8 cellular contexts compared by ENCODE assay signal in genomic region chr16:67150058-67150832, GRCh38. TPM values are rescaled to one million over a fixed set of nuclear protein-coding genes. Genes with fewer than 3 reads are reported as not detected.
DNase-seq lines count a peak whose midpoint lies in the region; ATAC-seq, FAIRE-seq and TF ChIP-seq lines count a peak whose summit lies in the region.

No MANE protein-coding gene starts in this region.

- 25 to 43% methylated on average over 15 to 62 of the region's 92 CpGs for WGBS in GM23248 (ENCODE audit: low coverage in 1 of 2, low lambda C conversion rate in 2 of 2, missing lambda C conversion rate in 2 of 2), 2 experiments
- 66% methylated on average over 24 of the region's 92 CpGs for WGBS in K562 (ENCODE audit: insufficient coverage, low coverage, missing lambda C conversion rate)

- no peaks in the 10 kb centered on the region for H3K27me3 ChIP-seq in GM23248 (replicated peaks; ENCODE audit: insufficient read depth)
- no peaks in the 10 kb centered on the region for H3K27me3 ChIP-seq in OCI-LY3 (ENCODE audit: low read depth, low read length)
- no peaks in the 10 kb centered on the region for H3K27me3 ChIP-seq in K562 (ENCODE audit: control insufficient read depth in 2 of 2, insufficient read depth in 2 of 2, low read length in 2 of 2)

- H4K20me1 ChIP-seq in GM23248 (ENCODE audit: insufficient read depth) (no peaks in the 10 kb centered on the region), OCI-LY3 (ENCODE audit: insufficient read depth, low read length) (no peaks in the 10 kb centered on the region), K562 (replicated peaks; ENCODE audit: control insufficient read depth, insufficient read depth, low read length) (peaks cover under 1% of the 10 kb centered on the region; the same call in 1 of the 2 replicates)

- peaks cover 38% of the 10 kb centered on the region for H3F3A ChIP-seq in GM23248 (ENCODE audit: insufficient read depth)

- H3K36me3 ChIP-seq in GM23248 (ENCODE audit: low read depth): no peaks in the 10 kb centered on the region; the same call in 1 of the 2 replicates
- peaks cover 23% of the 10 kb centered on the region for H3K36me3 ChIP-seq in OCI-LY3 (replicated peaks; ENCODE audit: low read depth, low read length)
- peaks cover 38% of the 10 kb centered on the region; the same call in 2 of the 3 replicates for H3K36me3 ChIP-seq in K562 (ENCODE audit: control insufficient read depth, insufficient read depth, low read length)

- no peaks in the 10 kb centered on the region for H3K9me1 ChIP-seq in K562 (ENCODE audit: control insufficient read depth, insufficient read depth, low read length)

- H3K9me3 ChIP-seq in GM23248 (ENCODE audit: low read depth): no peaks in the 10 kb centered on the region
- no peaks in the 10 kb centered on the region for H3K9me3 ChIP-seq in OCI-LY3 (ENCODE audit: insufficient read depth, low read length)
- no peaks in the 10 kb centered on the region for H3K9me3 ChIP-seq in K562 (replicated peaks; ENCODE audit: control insufficient read depth, insufficient read depth, low read depth, low read length)

- TF ChIP-seq CTCF in OCI-LY3 (IDR thresholded peaks at IDR 0.05; ENCODE audit: low read depth, low read length) (no peak), K562 (IDR thresholded peaks at IDR 0.05 in 2 of 3, conservative IDR thresholded peaks at IDR 0.05 in 1 of 3; ENCODE audit: insufficient read depth in 2 of 3, low read depth in 1 of 3, low read length in 3 of 3) (no peak)

- TF ChIP-seq RAD21 in K562 (CRISPR knock-in tag; conservative IDR thresholded peaks at IDR 0.05 in 1 of 2, IDR thresholded peaks at IDR 0.05 in 1 of 2): no peak

- H3K79me2 ChIP-seq in GM23248 (ENCODE audit: insufficient read depth): peaks cover 13% of the 10 kb centered on the region; the same call in 1 of the 2 replicates
- H3K79me2 ChIP-seq in OCI-LY3 (ENCODE audit: low read length): no peaks in the 10 kb centered on the region
- no peaks in the 10 kb centered on the region for H3K79me2 ChIP-seq in K562 (ENCODE audit: control insufficient read depth, insufficient read depth, low read length)

- H3K4me2 ChIP-seq in GM23248 (ENCODE audit: unreplicated experiment) (peak overlapping the region; percentile 70), OCI-LY3 (ENCODE audit: low read length) (peak overlapping the region; percentile 60), K562 (ENCODE audit: insufficient read depth, low read length) (peak overlapping the region; percentile 49)

- no peaks in the 10 kb centered on the region for H3K9me2 ChIP-seq in GM23248 (ENCODE audit: insufficient read depth)

- in situ Hi-C loops in GM23248 (cut with MboI): loop anchor here (25.0 kb wide), 1 partner anchor 188 kb away; the partner anchor contains the start of gene CES3
- in situ Hi-C loops in K562 (cut with MboI): loop anchor here (25.0 kb wide), 1 partner anchor 188 kb away; the partner anchor contains the start of gene CES3

- CTCF ChIA-PET in K562 (lab: Yijun Ruan, JAX; ENCODE audit: low intra/inter-chr PET ratio): no interaction called here

- BruUV-seq in K562 (replicated peaks; lab: Mats Ljungman, UMichigan): no TSS peak

- DNase-seq in EL (peak; percentile 62), GM23248 (peak; percentile 90), K562 (ENCODE audit: extremely low read depth in 1 of 4, low spot score in 3 of 4) (peak in 3 of 4 experiments; percentile 53 to 81 (median 75)), iris pigment epithelial cell (ENCODE audit: low read depth) (peak; percentile 75), NCI-H526 treated with DMSO at 0.1 percent for 48 hours (lab: John Stamatoyannopoulos, UW) (no peak)
- peak; percentile 63 for DNase-seq in stimulated activated CD4-positive, alpha-beta T cell treated with anti-CD3 and anti-CD28 coated beads, Interleukin-2, amount 100 ng/mL, for 4 hours (ENCODE audit: low read depth)

- TF ChIP-seq EP300 in K562 (IDR thresholded peaks at IDR 0.05; ENCODE audit: low read length): no peak

- H3K4me3 ChIP-seq in GM23248 (peak overlapping the region; percentile 82), OCI-LY3 (ENCODE audit: low read length) (peak overlapping the region; percentile 74), K562 (peak overlapping the region; percentile 37)

- no peak for FAIRE-seq in K562 (lab: Jason Lieb, UNC)

- TF ChIP-seq POLR2A in K562 (conservative IDR thresholded peaks at IDR 0.05): no peak

- intact Hi-C loops in K562 (cut with micrococcal nuclease): no loop called here

- H3K9ac ChIP-seq in GM23248 (peak overlapping the region; percentile 98), OCI-LY3 (ENCODE audit: low read length) (peak overlapping the region; percentile 37), K562 (ENCODE audit: insufficient read depth in 1 of 2, low read depth in 2 of 2, low read length in 2 of 2) (peak overlapping the region in 1 of 2 experiments; percentile 41; a peak in 3 of 4 replicates)

- POLR2A ChIA-PET in K562 (lab: Yijun Ruan, JAX): interaction anchor here (0.5 to 0.7 kb wide), 4 partner anchors 9 to 232 kb away, joined by 3 to 5 read pairs (median 3); partner anchors contain the start of gene CDH16

- H3K27ac ChIP-seq in GM23248: peak overlapping the region; percentile 94
- H3K27ac ChIP-seq in OCI-LY3 (ENCODE audit: low read length): no peak overlapping the region
- H3K27ac ChIP-seq in K562 (ENCODE audit: extremely low read depth, low read depth, low read length): no peak overlapping the region

- H3K4me1 ChIP-seq in GM23248 (ENCODE audit: insufficient read depth): 0 out of 2 replicates have a peak, but pooled peaks cover 5% of the 10 kb centered on the region
- no peaks in the 10 kb centered on the region for H3K4me1 ChIP-seq in OCI-LY3 (ENCODE audit: low read length)
- H3K4me1 ChIP-seq in K562 (replicated peaks in 1 of 2; ENCODE audit: control insufficient read depth in 2 of 2, insufficient read depth in 2 of 2, low read length in 2 of 2): peaks cover 0 to 35% of the 10 kb centered on the region in 2 experiments; a peak in 4 of 5 replicates

- peak; percentile 7 for ATAC-seq in K562
- no peak for ATAC-seq in HG02884 (IDR thresholded peaks at IDR 0.05; ENCODE audit: unreplicated experiment)

- peak overlapping the region; percentile 71 for H2AFZ ChIP-seq in GM23248
- H2AFZ ChIP-seq in OCI-LY3 (ENCODE audit: low read depth, low read length): no peak overlapping the region
- 0 out of 2 replicates have a peak overlapping the region, but pooled peaks have one; percentile 62 for H2AFZ ChIP-seq in K562 (ENCODE audit: low read depth, low read length)

RNA-seq across cellular contexts. Expression of gene B3GNT9, which starts 0.6 kb away (rescaled TPM):
- total RNA-seq in GM23248 (2014; rRNA removed; shearing (Covaris generic)): 73.2 and 88.0 TPM in 2 replicates
- polyA plus RNA-seq in GM23248 (2016; fragmentation: Nextera tagmentation; extraction: Ambion mirVana): 24.3 and 24.8 TPM in 2 replicates
- total RNA-seq in K562 (2011; cell fraction: chromatin; rRNA removed; ENCODE audit: low replicate concordance): 3.8 and 8.9 TPM in 2 replicates
- 5.1 and 5.7 TPM in 2 replicates for total RNA-seq in K562 (2011; cell fraction: nucleolus; rRNA removed)
- 3.6 and 4.6 TPM in 2 replicates for total RNA-seq in K562 (2011; cell fraction: nucleoplasm; rRNA removed)
- 0.91 and 2.1 TPM in 2 replicates for total RNA-seq in K562 (2014; rRNA removed)
- total RNA-seq in K562 (2014; rRNA removed; fragmentation: Illumina TruSeq; extraction: Trizol): 0.67 and 0.91 TPM in 2 replicates
- total RNA-seq in K562 (2015; rRNA removed; fragmentation: Illumina TruSeq; extraction: Trizol): 1.1 TPM in 2 replicates
- 1.5 and 1.8 TPM in 2 replicates for total RNA-seq in K562 (2021)
- 1.5 TPM in 2 replicates for polyA plus RNA-seq in K562 (2011; rRNA removed)
- 2.2 and 3.4 TPM in 2 replicates for polyA plus RNA-seq in K562 (2011; cell fraction: cytosol; rRNA removed)
- polyA plus RNA-seq in K562 (2011; cell fraction: nucleus; rRNA removed): 5.1 and 5.6 TPM in 2 replicates
- 1.1 and 3.5 TPM in 2 replicates for polyA plus RNA-seq in K562 (2012)
- polyA plus RNA-seq in K562 (2014; fragmentation: Illumina TruSeq; extraction: Trizol): 0.90 and 1.1 TPM in 2 replicates
- polyA plus RNA-seq in K562 (2014; fragmentation: Nextera tagmentation; extraction: Ambion mirVana): under 1 TPM in 1 of 2 experiments, not detected in 1; 0.01 TPM
- polyA plus RNA-seq in K562 (2014; rRNA removed): 1.6 TPM in 2 replicates
- polyA minus RNA-seq in K562 (2011; rRNA and poly(A)+ RNA removed): 0.72 and 1.4 TPM in 2 replicates
- polyA minus RNA-seq in K562 (2011; cell fraction: cytosol; rRNA and poly(A)+ RNA removed): 1.0 and 1.5 TPM in 2 replicates
- 1.6 and 1.8 TPM in 2 replicates for polyA minus RNA-seq in K562 (2011; cell fraction: nucleus; rRNA and poly(A)+ RNA removed)

RNA-seq across cellular contexts. Expression of gene TRADD, which starts 9.5 kb away (rescaled TPM):
- total RNA-seq in GM23248 (2014; rRNA removed; shearing (Covaris generic)): 44.6 and 46.2 TPM in 2 replicates
- polyA plus RNA-seq in GM23248 (2016; fragmentation: Nextera tagmentation; extraction: Ambion mirVana) (25.9 and 28.1 TPM in 2 replicates), K562 (2011; rRNA removed) (8.3 and 8.8 TPM in 2 replicates), K562 (2014; fragmentation: Illumina TruSeq; extraction: Trizol) (3.0 and 5.2 TPM in 2 replicates), K562 (2014; fragmentation: Nextera tagmentation; extraction: Ambion mirVana) (1 to 10 TPM in 1 of 2 experiments, under 1 TPM in 1; 0.76 to 1.7 TPM), K562 (2014; rRNA removed) (14.6 and 17.1 TPM in 2 replicates)
- 5.6 and 25.1 TPM in 2 replicates for total RNA-seq in K562 (2011; cell fraction: chromatin; rRNA removed; ENCODE audit: low replicate concordance)
- total RNA-seq in K562 (2011; cell fraction: nucleolus; rRNA removed): 16.8 and 18.2 TPM in 2 replicates
- 10.2 and 12.4 TPM in 2 replicates for total RNA-seq in K562 (2011; cell fraction: nucleoplasm; rRNA removed)
- total RNA-seq in K562 (2014; rRNA removed) (11.9 and 18.0 TPM in 2 replicates), K562 (2014; rRNA removed; fragmentation: Illumina TruSeq; extraction: Trizol) (2.9 and 3.0 TPM in 2 replicates), K562 (2015; rRNA removed; fragmentation: Illumina TruSeq; extraction: Trizol) (5.4 and 5.6 TPM in 2 replicates), K562 (2021) (11.8 and 12.2 TPM in 2 replicates)
- polyA plus RNA-seq in K562 (2011; cell fraction: cytosol; rRNA removed): 9.2 and 19.6 TPM in 2 replicates
- polyA plus RNA-seq in K562 (2011; cell fraction: nucleus; rRNA removed): 21.1 and 36.4 TPM in 2 replicates
- polyA plus RNA-seq in K562 (2012): 13.6 and 18.6 TPM in 2 replicates
- polyA minus RNA-seq in K562 (2011; rRNA and poly(A)+ RNA removed): 0.69 and 1.9 TPM in 2 replicates
- polyA minus RNA-seq in K562 (2011; cell fraction: cytosol; rRNA and poly(A)+ RNA removed): 4.7 and 4.9 TPM in 2 replicates
- 4.3 and 5.3 TPM in 2 replicates for polyA minus RNA-seq in K562 (2011; cell fraction: nucleus; rRNA and poly(A)+ RNA removed)

RNA-seq across cellular contexts. Expression of gene FBXL8, which starts 9.5 kb away (rescaled TPM):
- total RNA-seq in GM23248 (2014; rRNA removed; shearing (Covaris generic)): 22.5 and 24.0 TPM in 2 replicates
- polyA plus RNA-seq in GM23248 (2016; fragmentation: Nextera tagmentation; extraction: Ambion mirVana) (9.8 and 10.3 TPM in 2 replicates), K562 (2011; rRNA removed) (10.9 and 18.2 TPM in 2 replicates), K562 (2014; fragmentation: Illumina TruSeq; extraction: Trizol) (4.4 and 7.4 TPM in 2 replicates), K562 (2014; fragmentation: Nextera tagmentation; extraction: Ambion mirVana) (under 1 TPM in 1 of 2 experiments, not detected in 1; 0.08 TPM), K562 (2014; rRNA removed) (28.2 and 28.8 TPM in 2 replicates)
- total RNA-seq in K562 (2011; cell fraction: chromatin; rRNA removed; ENCODE audit: low replicate concordance): 108 and 283 TPM in 2 replicates
- total RNA-seq in K562 (2011; cell fraction: nucleolus; rRNA removed): 168 and 184 TPM in 2 replicates
- 119 and 131 TPM in 2 replicates for total RNA-seq in K562 (2011; cell fraction: nucleoplasm; rRNA removed)
- total RNA-seq in K562 (2014; rRNA removed) (12.5 and 14.5 TPM in 2 replicates), K562 (2014; rRNA removed; fragmentation: Illumina TruSeq; extraction: Trizol) (4.0 and 4.7 TPM in 2 replicates), K562 (2015; rRNA removed; fragmentation: Illumina TruSeq; extraction: Trizol) (5.4 and 5.8 TPM in 2 replicates), K562 (2021) (17.6 and 22.1 TPM in 2 replicates)
- polyA plus RNA-seq in K562 (2011; cell fraction: cytosol; rRNA removed): 11.7 and 21.7 TPM in 2 replicates
- 80.6 and 125 TPM in 2 replicates for polyA plus RNA-seq in K562 (2011; cell fraction: nucleus; rRNA removed)
- 12.5 and 25.8 TPM in 2 replicates for polyA plus RNA-seq in K562 (2012)
- 2.8 and 5.3 TPM in 2 replicates for polyA minus RNA-seq in K562 (2011; rRNA and poly(A)+ RNA removed)
- 4.2 and 5.6 TPM in 2 replicates for polyA minus RNA-seq in K562 (2011; cell fraction: cytosol; rRNA and poly(A)+ RNA removed)
- 22.2 and 24.5 TPM in 2 replicates for polyA minus RNA-seq in K562 (2011; cell fraction: nucleus; rRNA and poly(A)+ RNA removed)

RNA-seq across cellular contexts. Expression of gene HSF4, which starts 14.3 kb away (rescaled TPM):
- 6.4 and 10.8 TPM in 2 replicates for total RNA-seq in GM23248 (2014; rRNA removed; shearing (Covaris generic))
- polyA plus RNA-seq in GM23248 (2016; fragmentation: Nextera tagmentation; extraction: Ambion mirVana) (1.8 and 3.0 TPM in 2 replicates), K562 (2011; rRNA removed) (7.3 and 19.2 TPM in 2 replicates), K562 (2014; fragmentation: Illumina TruSeq; extraction: Trizol) (9.2 and 12.8 TPM in 2 replicates), K562 (2014; fragmentation: Nextera tagmentation; extraction: Ambion mirVana) (under 1 TPM in 1 of 2 experiments, not detected in 1; 0.50 TPM), K562 (2014; rRNA removed) (21.4 and 35.4 TPM in 2 replicates)
- total RNA-seq in K562 (2011; cell fraction: chromatin; rRNA removed; ENCODE audit: low replicate concordance): 143 and 358 TPM in 2 replicates
- total RNA-seq in K562 (2011; cell fraction: nucleolus; rRNA removed): 185 and 204 TPM in 2 replicates
- 149 and 156 TPM in 2 replicates for total RNA-seq in K562 (2011; cell fraction: nucleoplasm; rRNA removed)
- total RNA-seq in K562 (2014; rRNA removed) (8.3 and 13.2 TPM in 2 replicates), K562 (2014; rRNA removed; fragmentation: Illumina TruSeq; extraction: Trizol) (3.4 and 5.3 TPM in 2 replicates), K562 (2015; rRNA removed; fragmentation: Illumina TruSeq; extraction: Trizol) (9.7 and 9.8 TPM in 2 replicates), K562 (2021) (22.6 and 25.2 TPM in 2 replicates)
- 8.5 and 10.2 TPM in 2 replicates for polyA plus RNA-seq in K562 (2011; cell fraction: cytosol; rRNA removed)
- 197 and 252 TPM in 2 replicates for polyA plus RNA-seq in K562 (2011; cell fraction: nucleus; rRNA removed)
- polyA plus RNA-seq in K562 (2012): 28.8 and 44.0 TPM in 2 replicates
- polyA minus RNA-seq in K562 (2011; rRNA and poly(A)+ RNA removed): 1.5 and 4.8 TPM in 2 replicates
- 3.6 and 5.6 TPM in 2 replicates for polyA minus RNA-seq in K562 (2011; cell fraction: cytosol; rRNA and poly(A)+ RNA removed)
- polyA minus RNA-seq in K562 (2011; cell fraction: nucleus; rRNA and poly(A)+ RNA removed): 25.0 and 38.5 TPM in 2 replicates

RNA-seq across cellular contexts. Expression of gene NOL3, which starts 20.1 kb away (rescaled TPM):
- total RNA-seq in GM23248 (2014; rRNA removed; shearing (Covaris generic)): 31.0 and 51.1 TPM in 2 replicates
- 20.3 TPM in 2 replicates for polyA plus RNA-seq in GM23248 (2016; fragmentation: Nextera tagmentation; extraction: Ambion mirVana)
- total RNA-seq in K562 (2011; cell fraction: chromatin; rRNA removed; ENCODE audit: low replicate concordance): 81.0 and 88.7 TPM in 2 replicates
- total RNA-seq in K562 (2011; cell fraction: nucleolus; rRNA removed): 34.7 and 39.7 TPM in 2 replicates
- total RNA-seq in K562 (2011; cell fraction: nucleoplasm; rRNA removed): 64.6 and 93.4 TPM in 2 replicates
- total RNA-seq in K562 (2014; rRNA removed): 5.4 and 8.3 TPM in 2 replicates
- 3.4 and 4.3 TPM in 2 replicates for total RNA-seq in K562 (2014; rRNA removed; fragmentation: Illumina TruSeq; extraction: Trizol)
- 4.1 and 5.0 TPM in 2 replicates for total RNA-seq in K562 (2015; rRNA removed; fragmentation: Illumina TruSeq; extraction: Trizol)
- 7.0 and 9.3 TPM in 2 replicates for total RNA-seq in K562 (2021)
- 8.4 and 13.5 TPM in 2 replicates for polyA plus RNA-seq in K562 (2011; rRNA removed)
- 5.8 and 7.2 TPM in 2 replicates for polyA plus RNA-seq in K562 (2011; cell fraction: cytosol; rRNA removed)
- 50.0 and 53.8 TPM in 2 replicates for polyA plus RNA-seq in K562 (2011; cell fraction: nucleus; rRNA removed)
- polyA plus RNA-seq in K562 (2012): 19.1 and 59.4 TPM in 2 replicates
- polyA plus RNA-seq in K562 (2014; fragmentation: Illumina TruSeq; extraction: Trizol): 7.6 and 8.2 TPM in 2 replicates
- polyA plus RNA-seq in K562 (2014; fragmentation: Nextera tagmentation; extraction: Ambion mirVana): under 1 TPM; 0.45 to 0.69 TPM
- 12.2 and 14.0 TPM in 2 replicates for polyA plus RNA-seq in K562 (2014; rRNA removed)
- 3.4 and 5.6 TPM in 2 replicates for polyA minus RNA-seq in K562 (2011; rRNA and poly(A)+ RNA removed)
- polyA minus RNA-seq in K562 (2011; cell fraction: cytosol; rRNA and poly(A)+ RNA removed): 1.9 and 2.5 TPM in 2 replicates
- polyA minus RNA-seq in K562 (2011; cell fraction: nucleus; rRNA and poly(A)+ RNA removed): 5.4 and 10.3 TPM in 2 replicates
